In the genomic region with DNA sequence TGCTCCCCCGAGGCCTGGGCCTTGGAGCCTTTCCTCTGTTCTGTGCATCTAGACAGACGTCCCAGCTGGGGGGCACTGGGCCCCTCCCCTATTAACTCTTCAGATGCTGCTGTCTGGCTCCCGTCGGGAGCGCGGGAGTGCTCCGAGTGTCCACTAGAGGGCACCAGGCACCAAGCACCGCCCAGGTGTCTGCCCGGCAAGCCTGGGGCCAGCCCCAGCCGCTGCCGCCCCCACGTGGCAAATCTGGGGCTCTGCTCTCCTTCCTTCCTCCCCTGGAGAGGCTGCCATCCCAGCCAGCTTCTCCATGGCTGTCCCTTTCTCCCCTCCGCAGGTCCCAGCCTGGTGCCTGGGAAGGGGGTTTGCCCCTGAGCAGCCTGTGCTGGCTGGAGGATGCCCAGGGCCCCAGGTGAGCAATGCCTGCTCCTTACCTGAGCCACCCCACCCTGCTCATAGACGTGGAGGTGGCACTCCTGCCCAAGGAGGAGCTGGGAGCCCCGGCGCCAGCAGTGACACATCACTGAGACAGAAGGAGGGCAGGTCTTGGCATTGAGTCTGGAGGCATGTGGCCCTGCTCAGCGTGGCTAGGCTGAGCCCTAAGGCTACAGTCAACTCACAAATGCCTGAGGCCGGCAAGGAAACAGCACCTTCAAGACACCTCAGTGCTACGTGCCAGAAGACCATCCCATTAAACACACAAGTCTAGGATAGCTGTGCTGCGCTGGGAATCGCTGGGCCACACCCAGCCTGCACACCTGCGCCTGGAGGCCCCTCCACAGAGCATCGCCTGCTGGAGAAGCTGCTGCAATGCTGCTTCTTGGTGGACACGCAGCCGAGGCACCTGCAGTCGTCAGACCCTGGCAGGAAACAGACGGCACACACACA, we compare ENCODE assay signal across 1 cellular context.
TF ChIP-seq lines count a peak whose summit lies in the region.

No MANE protein-coding gene starts in this region.

TF ChIP-seq in HepG2, 621 proteins besides CTCF, POLR2A, EP300 and RAD21 (continued from another document and continues in another):
- peak; percentile 57; the same call in 1 of the 2 replicates for TF ChIP-seq NFKB2 (CRISPR knock-in tag; IDR thresholded peaks at IDR 0.05; ENCODE audit: borderline replicate concordance)
- no peak for TF ChIP-seq ONECUT2 (CRISPR knock-in tag; IDR thresholded peaks at IDR 0.05)
- TF ChIP-seq YY1 (IDR thresholded peaks at IDR 0.05; ENCODE audit: insufficient read depth, insufficient replicate concordance, low read depth, low read length) = peak; percentile 80
- TF ChIP-seq ZNF317 (CRISPR knock-in tag; IDR thresholded peaks at IDR 0.05) = no peak
- TF ChIP-seq CEBPG (CRISPR knock-in tag; IDR thresholded peaks at IDR 0.05) = peak; percentile 55
- TF ChIP-seq ATM (IDR thresholded peaks at IDR 0.05; ENCODE audit: borderline replicate concordance) = no peak
- TF ChIP-seq ISL2 (CRISPR knock-in tag; IDR thresholded peaks at IDR 0.05) = peak; percentile 49; the same call in 1 of the 2 replicates
- peak; percentile 71; the same call in 1 of the 2 replicates for TF ChIP-seq THRA (CRISPR knock-in tag; IDR thresholded peaks at IDR 0.05; ENCODE audit: borderline replicate concordance)
- TF ChIP-seq ZNF30 (CRISPR knock-in tag; IDR thresholded peaks at IDR 0.05) = no peak
- no peak for TF ChIP-seq ZNF761 (CRISPR knock-in tag; conservative IDR thresholded peaks at IDR 0.05)
- no peak for TF ChIP-seq KDM6A (CRISPR knock-in tag; IDR thresholded peaks at IDR 0.05; ENCODE audit: low read depth)
- no peak for TF ChIP-seq NR2F6 (IDR thresholded peaks at IDR 0.05)
- TF ChIP-seq NR2F6 (CRISPR knock-in tag; IDR thresholded peaks at IDR 0.05) = peak; percentile 72
- TF ChIP-seq HOXA9 (CRISPR knock-in tag; IDR thresholded peaks at IDR 0.05; ENCODE audit: borderline replicate concordance) = no peak
- no peak for TF ChIP-seq ZNF430 (CRISPR knock-in tag; IDR thresholded peaks at IDR 0.05)
- TF ChIP-seq TP53 (CRISPR knock-in tag; conservative IDR thresholded peaks at IDR 0.05) = no peak
- TF ChIP-seq MTA1 (CRISPR knock-in tag; IDR thresholded peaks at IDR 0.05; ENCODE audit: borderline replicate concordance) = peak; percentile 49; the same call in 1 of the 2 replicates
- peak; percentile 81 for TF ChIP-seq GATAD2A (CRISPR knock-in tag; IDR thresholded peaks at IDR 0.05)
- no peak for TF ChIP-seq SATB2 (CRISPR knock-in tag; IDR thresholded peaks at IDR 0.05)
- TF ChIP-seq PPARG (CRISPR knock-in tag; conservative IDR thresholded peaks at IDR 0.05) = peak; percentile 58
- TF ChIP-seq, protein P1, sequence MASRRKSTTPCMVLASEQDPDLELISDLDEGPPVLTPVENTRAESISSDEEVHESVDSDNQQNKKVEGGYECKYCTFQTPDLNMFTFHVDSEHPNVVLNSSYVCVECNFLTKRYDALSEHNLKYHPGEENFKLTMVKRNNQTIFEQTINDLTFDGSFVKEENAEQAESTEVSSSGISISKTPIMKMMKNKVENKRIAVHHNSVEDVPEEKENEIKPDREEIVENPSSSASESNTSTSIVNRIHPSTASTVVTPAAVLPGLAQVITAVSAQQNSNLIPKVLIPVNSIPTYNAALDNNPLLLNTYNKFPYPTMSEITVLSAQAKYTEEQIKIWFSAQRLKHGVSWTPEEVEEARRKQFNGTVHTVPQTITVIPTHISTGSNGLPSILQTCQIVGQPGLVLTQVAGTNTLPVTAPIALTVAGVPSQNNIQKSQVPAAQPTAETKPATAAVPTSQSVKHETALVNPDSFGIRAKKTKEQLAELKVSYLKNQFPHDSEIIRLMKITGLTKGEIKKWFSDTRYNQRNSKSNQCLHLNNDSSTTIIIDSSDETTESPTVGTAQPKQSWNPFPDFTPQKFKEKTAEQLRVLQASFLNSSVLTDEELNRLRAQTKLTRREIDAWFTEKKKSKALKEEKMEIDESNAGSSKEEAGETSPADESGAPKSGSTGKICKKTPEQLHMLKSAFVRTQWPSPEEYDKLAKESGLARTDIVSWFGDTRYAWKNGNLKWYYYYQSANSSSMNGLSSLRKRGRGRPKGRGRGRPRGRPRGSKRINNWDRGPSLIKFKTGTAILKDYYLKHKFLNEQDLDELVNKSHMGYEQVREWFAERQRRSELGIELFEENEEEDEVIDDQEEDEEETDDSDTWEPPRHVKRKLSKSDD (CRISPR knock-in tag; IDR thresholded peaks at IDR 0.05; ENCODE audit: low read depth) = 0 out of 2 replicates have a peak, but pooled peaks have one; percentile 45
- TF ChIP-seq SP5 (CRISPR knock-in tag; IDR thresholded peaks at IDR 0.05; ENCODE audit: borderline replicate concordance, low read depth) = peak; percentile 58; the same call in 1 of the 2 replicates
- peak; percentile 81 for TF ChIP-seq THAP7 (CRISPR knock-in tag; IDR thresholded peaks at IDR 0.05)
- peak; percentile 96 for TF ChIP-seq PATZ1 (CRISPR knock-in tag; IDR thresholded peaks at IDR 0.05)
- TF ChIP-seq ZBTB20 (CRISPR knock-in tag; IDR thresholded peaks at IDR 0.05; ENCODE audit: borderline replicate concordance, low read depth) = peak; percentile 56; the same call in 1 of the 2 replicates
- TF ChIP-seq, protein P2, sequence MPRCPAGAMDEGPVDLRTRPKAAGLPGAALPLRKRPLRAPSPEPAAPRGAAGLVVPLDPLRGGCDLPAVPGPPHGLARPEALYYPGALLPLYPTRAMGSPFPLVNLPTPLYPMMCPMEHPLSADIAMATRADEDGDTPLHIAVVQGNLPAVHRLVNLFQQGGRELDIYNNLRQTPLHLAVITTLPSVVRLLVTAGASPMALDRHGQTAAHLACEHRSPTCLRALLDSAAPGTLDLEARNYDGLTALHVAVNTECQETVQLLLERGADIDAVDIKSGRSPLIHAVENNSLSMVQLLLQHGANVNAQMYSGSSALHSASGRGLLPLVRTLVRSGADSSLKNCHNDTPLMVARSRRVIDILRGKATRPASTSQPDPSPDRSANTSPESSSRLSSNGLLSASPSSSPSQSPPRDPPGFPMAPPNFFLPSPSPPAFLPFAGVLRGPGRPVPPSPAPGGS (CRISPR knock-in tag; IDR thresholded peaks at IDR 0.05) = no peak
- TF ChIP-seq, protein P3, sequence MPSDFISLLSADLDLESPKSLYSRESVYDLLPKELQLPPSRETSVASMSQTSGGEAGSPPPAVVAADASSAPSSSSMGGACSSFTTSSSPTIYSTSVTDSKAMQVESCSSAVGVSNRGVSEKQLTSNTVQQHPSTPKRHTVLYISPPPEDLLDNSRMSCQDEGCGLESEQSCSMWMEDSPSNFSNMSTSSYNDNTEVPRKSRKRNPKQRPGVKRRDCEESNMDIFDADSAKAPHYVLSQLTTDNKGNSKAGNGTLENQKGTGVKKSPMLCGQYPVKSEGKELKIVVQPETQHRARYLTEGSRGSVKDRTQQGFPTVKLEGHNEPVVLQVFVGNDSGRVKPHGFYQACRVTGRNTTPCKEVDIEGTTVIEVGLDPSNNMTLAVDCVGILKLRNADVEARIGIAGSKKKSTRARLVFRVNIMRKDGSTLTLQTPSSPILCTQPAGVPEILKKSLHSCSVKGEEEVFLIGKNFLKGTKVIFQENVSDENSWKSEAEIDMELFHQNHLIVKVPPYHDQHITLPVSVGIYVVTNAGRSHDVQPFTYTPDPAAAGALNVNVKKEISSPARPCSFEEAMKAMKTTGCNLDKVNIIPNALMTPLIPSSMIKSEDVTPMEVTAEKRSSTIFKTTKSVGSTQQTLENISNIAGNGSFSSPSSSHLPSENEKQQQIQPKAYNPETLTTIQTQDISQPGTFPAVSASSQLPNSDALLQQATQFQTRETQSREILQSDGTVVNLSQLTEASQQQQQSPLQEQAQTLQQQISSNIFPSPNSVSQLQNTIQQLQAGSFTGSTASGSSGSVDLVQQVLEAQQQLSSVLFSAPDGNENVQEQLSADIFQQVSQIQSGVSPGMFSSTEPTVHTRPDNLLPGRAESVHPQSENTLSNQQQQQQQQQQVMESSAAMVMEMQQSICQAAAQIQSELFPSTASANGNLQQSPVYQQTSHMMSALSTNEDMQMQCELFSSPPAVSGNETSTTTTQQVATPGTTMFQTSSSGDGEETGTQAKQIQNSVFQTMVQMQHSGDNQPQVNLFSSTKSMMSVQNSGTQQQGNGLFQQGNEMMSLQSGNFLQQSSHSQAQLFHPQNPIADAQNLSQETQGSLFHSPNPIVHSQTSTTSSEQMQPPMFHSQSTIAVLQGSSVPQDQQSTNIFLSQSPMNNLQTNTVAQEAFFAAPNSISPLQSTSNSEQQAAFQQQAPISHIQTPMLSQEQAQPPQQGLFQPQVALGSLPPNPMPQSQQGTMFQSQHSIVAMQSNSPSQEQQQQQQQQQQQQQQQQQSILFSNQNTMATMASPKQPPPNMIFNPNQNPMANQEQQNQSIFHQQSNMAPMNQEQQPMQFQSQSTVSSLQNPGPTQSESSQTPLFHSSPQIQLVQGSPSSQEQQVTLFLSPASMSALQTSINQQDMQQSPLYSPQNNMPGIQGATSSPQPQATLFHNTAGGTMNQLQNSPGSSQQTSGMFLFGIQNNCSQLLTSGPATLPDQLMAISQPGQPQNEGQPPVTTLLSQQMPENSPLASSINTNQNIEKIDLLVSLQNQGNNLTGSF (CRISPR knock-in tag; IDR thresholded peaks at IDR 0.05) = no peak
- TF ChIP-seq ZNF350 (CRISPR knock-in tag; IDR thresholded peaks at IDR 0.05; ENCODE audit: borderline replicate concordance, low read depth) = peak; percentile 87
- TF ChIP-seq KLF16 (CRISPR knock-in tag; IDR thresholded peaks at IDR 0.05) = peak in 1 of 2 experiments; percentile 87; a peak in 2 of 4 replicates
- TF ChIP-seq SALL1 (CRISPR knock-in tag; IDR thresholded peaks at IDR 0.05) = peak; percentile 84
- peak; percentile 74 for TF ChIP-seq MIER2 (CRISPR knock-in tag; IDR thresholded peaks at IDR 0.05)
- TF ChIP-seq KLF6 (CRISPR knock-in tag; IDR thresholded peaks at IDR 0.05) = peak; percentile 79; the same call in 1 of the 2 replicates
- TF ChIP-seq HNRNPH1 (optimal IDR thresholded peaks at IDR 0.05; ENCODE audit: low read depth, low read length) = no peak
- no peak for TF ChIP-seq ZSCAN12 (CRISPR knock-in tag; IDR thresholded peaks at IDR 0.05)
- peak; percentile 70 for TF ChIP-seq ELF1 (CRISPR knock-in tag; IDR thresholded peaks at IDR 0.05)
- no peak for TF ChIP-seq ZNF333 (CRISPR knock-in tag; IDR thresholded peaks at IDR 0.05; ENCODE audit: borderline replicate concordance)
- no peak for TF ChIP-seq ZNF839 (CRISPR knock-in tag; IDR thresholded peaks at IDR 0.05; ENCODE audit: borderline replicate concordance)
- TF ChIP-seq HMGXB3 (CRISPR knock-in tag; IDR thresholded peaks at IDR 0.05; ENCODE audit: borderline replicate concordance) = peak; percentile 71; the same call in 1 of the 2 replicates
- peak; percentile 67; the same call in 1 of the 2 replicates for TF ChIP-seq ESRRA (CRISPR knock-in tag; IDR thresholded peaks at IDR 0.05; ENCODE audit: low read depth)
- peak; percentile 77 for TF ChIP-seq ZNF143 (CRISPR knock-in tag; IDR thresholded peaks at IDR 0.05)
